17 cellular contexts compared by ENCODE assay signal in genomic region chr2:232239956-232240681, GRCh38.
A peak's percentile ranks its signal among the peaks of the same experiment; 100 is the strongest.
DNase-seq lines count a peak whose midpoint lies in the region; ATAC-seq and TF ChIP-seq lines count a peak whose summit lies in the region.
"Had no signal": no experiment of that assay in that cellular context is flagged by ENCODE, and none has a peak within 500 bp of the region (broad histone marks: within the 10 kb centered on the region; RNA-seq: fewer than 3 reads in every experiment).

No MANE protein-coding gene starts in this region.

- H3K9me3 ChIP-seq in breast epithelium = no peaks in the 10 kb centered on the region
- H3K9me3 ChIP-seq: ascending aorta, gastroesophageal sphincter, pancreas, uterus had no signal

- H3K4me3 ChIP-seq in breast epithelium = no peak overlapping the region
- no peak overlapping the region for H3K4me3 ChIP-seq in epithelial cell of proximal tubule (ENCODE audit: low read depth, low read length)
- H3K4me3 ChIP-seq: ascending aorta, gastroesophageal sphincter, pancreas, uterus had no signal

- no peaks in the 10 kb centered on the region for H3K36me3 ChIP-seq in breast epithelium
- H3K36me3 ChIP-seq: ascending aorta, uterus had no signal

- TF ChIP-seq CTCF in MCF 10A (IDR thresholded peaks at IDR 0.05; ENCODE audit: unreplicated experiment) (no peak), breast epithelium (IDR thresholded peaks at IDR 0.05) (no peak), epithelial cell of proximal tubule (conservative IDR thresholded peaks at IDR 0.05; ENCODE audit: low read depth, low read length) (no peak)
- no peak for TF ChIP-seq CTCF in activated CD8-positive, alpha-beta T cell treated with anti-CD3 and anti-CD28 coated beads for 36 hours (IDR thresholded peaks at IDR 0.05)

- no peaks in the 10 kb centered on the region for H3K36me3 Mint-ChIP-seq in MCF 10A (ENCODE audit: insufficient read depth, unreplicated experiment)
- peaks cover 7% of the 10 kb centered on the region for H3K36me3 Mint-ChIP-seq in activated CD8-positive, alpha-beta T cell treated with anti-CD3 and anti-CD28 coated beads for 36 hours (ENCODE audit: low read depth)

- no peaks in the 10 kb centered on the region for H3K4me1 ChIP-seq in breast epithelium
- H3K4me1 ChIP-seq: ascending aorta, uterus had no signal

- peak overlapping the region; percentile 40 for H3K27ac Mint-ChIP-seq in MCF 10A (ENCODE audit: low read depth, unreplicated experiment)
- H3K27ac Mint-ChIP-seq in activated CD8-positive, alpha-beta T cell treated with anti-CD3 and anti-CD28 coated beads for 36 hours = peak overlapping the region; percentile 88
- peak overlapping the region; percentile 94 to 96 for H3K27ac Mint-ChIP-seq in stimulated activated naive CD8-positive, alpha-beta T cell treated with anti-CD3 and anti-CD28 coated beads, Interleukin-15, amount 100 ng/mL, for 72 hours
- H3K27ac Mint-ChIP-seq: immature natural killer cell had no signal

- H3K4me1 Mint-ChIP-seq in MCF 10A (ENCODE audit: insufficient read depth, unreplicated experiment) = peaks cover 4% of the 10 kb centered on the region
- H3K4me1 Mint-ChIP-seq in activated CD8-positive, alpha-beta T cell treated with anti-CD3 and anti-CD28 coated beads for 36 hours (ENCODE audit: low read depth) = peaks cover 49% of the 10 kb centered on the region
- peaks cover 53% of the 10 kb centered on the region for H3K4me1 Mint-ChIP-seq in stimulated activated naive CD8-positive, alpha-beta T cell treated with anti-CD3 and anti-CD28 coated beads, Interleukin-15, amount 100 ng/mL, for 72 hours

- no peak overlapping the region for H3K27ac ChIP-seq in breast epithelium
- H3K27ac ChIP-seq: ascending aorta, gastroesophageal sphincter, pancreas, uterus had no signal

- no peaks in the 10 kb centered on the region for H3K27me3 ChIP-seq in breast epithelium
- H3K27me3 ChIP-seq: ascending aorta, gastroesophageal sphincter, pancreas, uterus had no signal

- BruUV-seq in MCF 10A (replicated peaks; lab: Mats Ljungman, UMichigan) = no TSS peak

- no peak for TF ChIP-seq POLR2A in breast epithelium (IDR thresholded peaks at IDR 0.05)

- POLR2A ChIA-PET in MCF 10A (lab: Yijun Ruan, JAX) = interaction anchor here (0.5 to 0.7 kb wide), 3 partner anchors 9 to 255 kb away, joined by 3 read pairs; no protein-coding TSS in a partner anchor
- POLR2A ChIA-PET in activated CD8-positive, alpha-beta T cell treated with anti-CD3 and anti-CD28 coated beads for 36 hours (lab: Charles Lee) = interaction anchor here (1.3 to 1.7 kb wide), 2 partner anchors 75 to 76 kb away, joined by 4 to 5 read pairs; no protein-coding TSS in a partner anchor

- H3K4me3 Mint-ChIP-seq in MCF 10A (ENCODE audit: unreplicated experiment) = no peak overlapping the region
- H3K4me3 Mint-ChIP-seq in activated CD8-positive, alpha-beta T cell treated with anti-CD3 and anti-CD28 coated beads for 36 hours = peak overlapping the region; percentile 5
- peak overlapping the region; percentile 65 to 71 for H3K4me3 Mint-ChIP-seq in stimulated activated naive CD8-positive, alpha-beta T cell treated with anti-CD3 and anti-CD28 coated beads, Interleukin-15, amount 100 ng/mL, for 72 hours
- H3K4me3 Mint-ChIP-seq: immature natural killer cell had no signal

- intact Hi-C loops in MCF 10A (cut with micrococcal nuclease) (no loop called here), breast epithelium (cut with DNase I; ENCODE audit: low total_unique reads) (no loop called here)
- intact Hi-C loops in activated CD8-positive, alpha-beta T cell treated with anti-CD3 and anti-CD28 coated beads for 36 hours (cut with micrococcal nuclease) = loop anchor here (10.0 kb wide), 1 partner anchor 315 kb away; the partner anchor contains the start of gene NPPC

- peak; percentile 25 for DNase-seq in MCF 10A (ENCODE audit: unreplicated experiment)
- no peak for DNase-seq in breast epithelium (ENCODE audit: low spot score in 2 of 2)
- peak; percentile 58 for DNase-seq in activated CD8-positive, alpha-beta T cell treated with anti-CD3 and anti-CD28 coated beads for 36 hours
- DNase-seq in epithelial cell of proximal tubule (ENCODE audit: low read depth) = peak; percentile 97
- DNase-seq in stimulated activated naive CD8-positive, alpha-beta T cell treated with anti-CD3 and anti-CD28 coated beads, Interleukin-15, amount 100 ng/mL, for 72 hours = peak; percentile 15 to 64
- DNase-seq in amygdala (lab: John Stamatoyannopoulos, UW) = no peak
- no peak for DNase-seq in KG1 (lab: John Stamatoyannopoulos, UW)
- DNase-seq: effector memory CD4-positive, alpha-beta T cell; immature natural killer cell; Karpas-422; NCI-H146; OCI-M1; pancreas; uterus had no signal

- no peaks in the 10 kb centered on the region for H3K27me3 Mint-ChIP-seq in MCF 10A (ENCODE audit: insufficient read depth, unreplicated experiment)
- H3K27me3 Mint-ChIP-seq in activated CD8-positive, alpha-beta T cell treated with anti-CD3 and anti-CD28 coated beads for 36 hours = no peaks in the 10 kb centered on the region
- no peaks in the 10 kb centered on the region for H3K27me3 Mint-ChIP-seq in stimulated activated naive CD8-positive, alpha-beta T cell treated with anti-CD3 and anti-CD28 coated beads, Interleukin-15, amount 100 ng/mL, for 72 hours

- H3K9me3 Mint-ChIP-seq in MCF 10A (ENCODE audit: unreplicated experiment) = no peaks in the 10 kb centered on the region
- no peaks in the 10 kb centered on the region for H3K9me3 Mint-ChIP-seq in activated CD8-positive, alpha-beta T cell treated with anti-CD3 and anti-CD28 coated beads for 36 hours
- H3K9me3 Mint-ChIP-seq in stimulated activated naive CD8-positive, alpha-beta T cell treated with anti-CD3 and anti-CD28 coated beads, Interleukin-15, amount 100 ng/mL, for 72 hours = no peaks in the 10 kb centered on the region
- H3K9me3 Mint-ChIP-seq: immature natural killer cell had no signal

- CTCF ChIA-PET in MCF 10A (lab: Yijun Ruan, JAX) = interaction anchor here (1.5 kb wide), 1 partner anchor 86 kb away, joined by 4 read pairs; no protein-coding TSS in a partner anchor
- CTCF ChIA-PET in activated CD8-positive, alpha-beta T cell treated with anti-CD3 and anti-CD28 coated beads for 36 hours (lab: Charles Lee) = interaction anchor here (0.7 to 2.3 kb wide), 9 partner anchors 9 to 526 kb away, joined by 3 to 8 read pairs (median 3); no protein-coding TSS in a partner anchor

- ATAC-seq in activated CD8-positive, alpha-beta T cell treated with anti-CD3 and anti-CD28 coated beads for 36 hours = peak; percentile 79
- ATAC-seq in stimulated activated naive CD8-positive, alpha-beta T cell treated with anti-CD3 and anti-CD28 coated beads, Interleukin-15, amount 100 ng/mL, for 72 hours = peak; percentile 90
- ATAC-seq in GM19395 (IDR thresholded peaks at IDR 0.05; ENCODE audit: unreplicated experiment) = no peak
- ATAC-seq: gastroesophageal sphincter had no signal

Comparison
In these comparisons a context has a peak if more than half of its experiments do, and no peak if none do; other contexts are left out.
1. DNase-seq: peak in MCF 10A (single experiment), activated CD8-positive, alpha-beta T cell treated with anti-CD3 and anti-CD28 coated beads for 36 hours (single experiment), epithelial cell of proximal tubule (single experiment) and stimulated activated naive CD8-positive, alpha-beta T cell treated with anti-CD3 and anti-CD28 coated beads, Interleukin-15, amount 100 ng/mL, for 72 hours (2 of 2); none in breast epithelium (0 of 2), amygdala (0 of 56) and KG1 (single experiment).
2. H3K27ac Mint-ChIP-seq: peak in every context shown above with its lines; median percentile 95 in stimulated activated naive CD8-positive, alpha-beta T cell treated with anti-CD3 and anti-CD28 coated beads, Interleukin-15, amount 100 ng/mL, for 72 hours; 88 in activated CD8-positive, alpha-beta T cell treated with anti-CD3 and anti-CD28 coated beads for 36 hours; 40 in MCF 10A.